ENCODE assay signal across 8 cellular contexts in the genomic region with DNA sequence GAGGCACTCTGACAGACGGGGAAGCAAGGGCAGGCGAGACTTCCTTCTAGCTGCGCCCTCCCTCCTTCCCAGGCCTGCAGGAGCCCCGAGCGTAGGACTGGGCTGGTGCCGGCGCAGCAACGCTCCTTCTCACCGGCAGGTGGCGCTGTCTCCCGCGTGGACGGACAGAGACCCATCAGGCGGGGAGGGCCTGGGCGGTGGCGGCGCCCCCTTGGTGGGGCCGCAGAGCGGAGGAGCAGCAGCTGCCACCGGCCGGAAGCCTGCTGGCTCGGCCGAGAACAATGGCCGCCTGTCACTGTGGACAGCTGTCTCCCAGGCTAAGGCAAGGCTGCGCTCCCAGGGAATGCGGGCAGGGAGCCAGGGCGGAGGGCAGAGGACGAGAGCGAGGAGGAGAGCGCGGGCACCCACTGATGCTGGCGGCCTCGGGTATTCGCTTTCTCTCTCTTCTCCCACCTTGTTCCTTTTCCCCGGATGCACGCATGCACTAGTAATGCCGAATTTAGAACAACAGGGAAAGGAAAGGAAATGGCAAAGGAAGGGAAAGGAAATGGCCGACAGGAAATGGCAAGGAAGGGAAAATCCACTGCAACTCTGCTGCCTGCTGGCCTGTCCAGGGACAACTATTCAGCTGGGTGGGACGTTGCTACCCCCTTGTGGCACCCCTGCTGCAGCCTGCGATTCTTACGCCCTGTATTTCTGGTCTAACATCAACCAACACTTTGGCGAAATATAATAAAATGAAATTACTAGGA. TPM values are rescaled to one million over a fixed set of nuclear protein-coding genes. Genes with fewer than 3 reads are reported as not detected.
DNase-seq lines count a peak whose midpoint lies in the region; ATAC-seq and TF ChIP-seq lines count a peak whose summit lies in the region.

No MANE protein-coding gene starts in this region.

- CTCF ChIA-PET in AG04450 (lab: Charles Lee), result interaction anchor here (0.5 to 4.8 kb wide), 23 partner anchors 8 to 291 kb away, joined by 3 to 32 read pairs (median 4); no protein-coding TSS in a partner anchor

- no peaks in the 10 kb centered on the region; the same call in 1 of the 2 replicates for H3K9me3 ChIP-seq in AG04450 (ENCODE audit: control insufficient read depth, insufficient read depth, low read length)

- H3K27ac ChIP-seq in AG04450 (ENCODE audit: low read depth, low read length) (peak overlapping the region; percentile 97), cingulate gyrus (ENCODE audit: low read depth, low read length) (peak overlapping the region; percentile 98)

- peak; percentile 97 for TF ChIP-seq CTCF in AG04450 (IDR thresholded peaks at IDR 0.05; ENCODE audit: low read depth, low read length)

- ATAC-seq in GM18907 (IDR thresholded peaks at IDR 0.05; ENCODE audit: unreplicated experiment) (peak; percentile 88), HG03354 (IDR thresholded peaks at IDR 0.05; ENCODE audit: poor library complexity, severe bottlenecking, unreplicated experiment) (peak; percentile 87), left colon (peak; percentile 89)

- H3K4me3 ChIP-seq in AG04450 (ENCODE audit: low read depth, low read length), result peak overlapping the region; percentile 59

- POLR2A ChIA-PET in AG04450 (lab: Yijun Ruan, JAX), result interaction anchor here (0.8 kb wide), 1 partner anchor 203 kb away, joined by 7 read pairs; the partner anchor contains the start of gene YPEL1

- H3K27me3 ChIP-seq in AG04450 (ENCODE audit: control insufficient read depth, insufficient read depth, low read length), result no peaks in the 10 kb centered on the region

- intact Hi-C loops in left colon (cut with DNase I, micrococcal nuclease), result no loop called here

- DNase-seq in AG04450 (ENCODE audit: low read depth, low spot score) (peak; percentile 85), NCI-H510A (lab: John Stamatoyannopoulos, UW) (peak; percentile 49), left colon (peak; percentile 91 to 94)
- peak; percentile 81 to 90 for DNase-seq in activated CD4-positive, alpha-beta T cell treated with anti-CD3 and anti-CD28 coated beads for 4 hours
- DNase-seq in stimulated activated CD4-positive, alpha-beta T cell treated with anti-CD3 and anti-CD28 coated beads, Interleukin-1b, Interleukin-23, amount 100 ng/mL, for 24 hours (ENCODE audit: low read depth in 4 of 4, low spot score in 1 of 4), result peak; percentile 85 to 90 (median 87)

RNA-seq across cellular contexts. Expression of gene PPM1F, which starts 14.4 kb away (rescaled TPM):
- polyA plus RNA-seq in AG04450 (2011; rRNA removed), result 17.7 and 21.2 TPM in 2 replicates
- polyA minus RNA-seq in AG04450 (2011; rRNA and poly(A)+ RNA removed), result 11.4 and 12.0 TPM in 2 replicates
- total RNA-seq in left colon, result 10 to 100 TPM; 12.1 to 13.0 TPM

RNA-seq across cellular contexts. Expression of gene TOP3B, which starts 44.3 kb away (rescaled TPM):
- polyA plus RNA-seq in AG04450 (2011; rRNA removed), result 10.3 and 13.2 TPM in 2 replicates
- polyA minus RNA-seq in AG04450 (2011; rRNA and poly(A)+ RNA removed), result 15.9 and 21.4 TPM in 2 replicates
- 10 to 100 TPM; 25.3 to 33.2 TPM for total RNA-seq in left colon

Comparison
In these comparisons a context has a peak if more than half of its experiments do, and no peak if none do; other contexts are left out.
1. Peak in every context shown above with its lines: DNase-seq, ATAC-seq, H3K4me3 ChIP-seq and H3K27ac ChIP-seq.